In the genomic region with DNA sequence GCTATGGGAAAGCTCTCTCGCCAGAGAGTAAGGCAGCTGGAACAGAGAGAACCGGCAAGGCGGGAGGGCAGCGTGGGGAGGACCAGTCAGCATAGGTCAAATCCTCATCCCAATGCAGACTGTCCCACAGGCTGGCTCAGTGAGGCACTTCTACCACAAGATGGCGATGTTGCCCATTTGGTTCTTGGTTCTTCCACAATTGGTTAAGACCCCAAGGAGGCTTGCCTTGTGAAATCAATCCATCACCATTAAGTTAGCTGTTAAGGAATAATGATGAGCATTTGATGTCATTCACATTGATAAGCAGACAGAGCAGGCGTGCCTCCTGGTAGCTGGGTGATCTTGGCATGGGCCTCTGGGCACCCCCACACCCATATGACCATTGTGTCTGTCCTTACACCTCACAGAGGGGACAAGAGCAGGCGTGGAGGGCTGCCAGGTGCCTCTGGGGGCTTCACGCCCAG, we compare ENCODE assay signal across 8 cellular contexts. TPM values are rescaled to one million over a fixed set of nuclear protein-coding genes. Genes with fewer than 3 reads are reported as not detected.
DNase-seq lines count a peak whose midpoint lies in the region; ATAC-seq and TF ChIP-seq lines count a peak whose summit lies in the region.

No MANE protein-coding gene starts in this region.

- no peaks in the 10 kb centered on the region for H3K4me1 Mint-ChIP-seq in Calu3 (ENCODE audit: low read depth, unreplicated experiment)
- no peaks in the 10 kb centered on the region for H3K4me1 Mint-ChIP-seq in activated naive CD8-positive, alpha-beta T cell treated with anti-CD3 and anti-CD28 coated beads for 36 hours

- no TSS peak for BruUV-seq in Calu3 (replicated peaks; lab: Mats Ljungman, UMichigan)

- peak; percentile 42 for TF ChIP-seq CTCF in Calu3 (IDR thresholded peaks at IDR 0.05; ENCODE audit: unreplicated experiment)

- intact Hi-C loops in Calu3 (cut with micrococcal nuclease; ENCODE audit: unreplicated experiment) (loop anchor here (1.0 to 5.0 kb wide), 2 partner anchors 164 to 220 kb away; no protein-coding TSS in a partner anchor), cardiac septum (cut with DNase I) (loop anchor here (5.0 kb wide), 1 partner anchor 165 kb away; the partner anchor contains the start of gene CST9), posterior vena cava (cut with DNase I) (loop anchor here in 1 of 2 donors (5.0 kb wide), 1 partner anchor 165 kb away; the partner anchor contains the start of gene CST9)

- H3K4me3 Mint-ChIP-seq in Calu3 (ENCODE audit: low read depth, unreplicated experiment) = no peak overlapping the region
- no peak overlapping the region for H3K4me3 Mint-ChIP-seq in activated naive CD8-positive, alpha-beta T cell treated with anti-CD3 and anti-CD28 coated beads for 36 hours

- CTCF ChIA-PET in Calu3 (lab: Charles Lee) = interaction anchor here (0.7 kb wide), 1 partner anchor 83 kb away, joined by 3 read pairs; no protein-coding TSS in a partner anchor

- no peaks in the 10 kb centered on the region for H3K36me3 Mint-ChIP-seq in Calu3 (ENCODE audit: insufficient read depth, unreplicated experiment)
- no peaks in the 10 kb centered on the region for H3K36me3 Mint-ChIP-seq in activated naive CD8-positive, alpha-beta T cell treated with anti-CD3 and anti-CD28 coated beads for 36 hours

- no peaks in the 10 kb centered on the region for H3K27me3 Mint-ChIP-seq in Calu3 (ENCODE audit: unreplicated experiment)
- H3K27me3 Mint-ChIP-seq in activated naive CD8-positive, alpha-beta T cell treated with anti-CD3 and anti-CD28 coated beads for 36 hours = no peaks in the 10 kb centered on the region

- DNase-seq in Calu3 = peak; percentile 45
- DNase-seq in LHCN-M2 (ENCODE audit: low read depth) = peak; percentile 68
- DNase-seq in SK-MEL-5 (ENCODE audit: low read depth, low spot score) = peak; percentile 89
- DNase-seq in activated naive CD8-positive, alpha-beta T cell treated with anti-CD3 and anti-CD28 coated beads for 36 hours = peak; percentile 56
- peak; percentile 79 for DNase-seq in cardiac septum (ENCODE audit: low spot score)
- DNase-seq in posterior vena cava (ENCODE audit: low spot score) = peak; percentile 77

- in situ Hi-C loops in SK-MEL-5 (cut with HindIII; ENCODE audit: low pct_unique_long_range_greater_than_20kb, low sequenced_read_pairs) = no loop called here

- ATAC-seq in GM19468 (IDR thresholded peaks at IDR 0.05; ENCODE audit: extremely low read depth, unreplicated experiment) (peak; percentile 47), GM19324 (IDR thresholded peaks at IDR 0.05; ENCODE audit: low FRiP score, unreplicated experiment) (no peak)

- H3K9me3 Mint-ChIP-seq in Calu3 (ENCODE audit: low read depth, unreplicated experiment) = no peaks in the 10 kb centered on the region
- no peaks in the 10 kb centered on the region for H3K9me3 Mint-ChIP-seq in activated naive CD8-positive, alpha-beta T cell treated with anti-CD3 and anti-CD28 coated beads for 36 hours

- H3K27ac Mint-ChIP-seq in Calu3 (ENCODE audit: unreplicated experiment) = no peak overlapping the region
- no peak overlapping the region for H3K27ac Mint-ChIP-seq in activated naive CD8-positive, alpha-beta T cell treated with anti-CD3 and anti-CD28 coated beads for 36 hours

RNA-seq across cellular contexts. Expression of gene CSTL1, which starts 2.4 kb away (rescaled TPM):
- total RNA-seq in Calu3 (2022) (not detected in 2 replicates), LHCN-M2 (2014; rRNA removed) (not detected in 2 replicates), cardiac septum (not detected), posterior vena cava (not detected)
- not detected for polyA plus RNA-seq in LHCN-M2 (2012)
- total RNA-seq in SK-MEL-5 (2014; rRNA removed; shearing (Covaris generic)) = not detected in 2 replicates
- polyA plus RNA-seq in SK-MEL-5 (2015; cell fraction: cytosol; rRNA removed) = not detected in 2 replicates
- polyA plus RNA-seq in SK-MEL-5 (2015; cell fraction: nucleus; rRNA removed) = not detected in 2 replicates
- total RNA-seq in activated naive CD8-positive, alpha-beta T cell treated with anti-CD3 and anti-CD28 coated beads for 36 hours = not detected

RNA-seq across cellular contexts. Expression of gene CST11, which starts 10.8 kb away (rescaled TPM):
- not detected in 2 replicates for total RNA-seq in Calu3 (2022)
- total RNA-seq in LHCN-M2 (2014; rRNA removed) = not detected in 2 replicates
- not detected for polyA plus RNA-seq in LHCN-M2 (2012)
- not detected in 2 replicates for total RNA-seq in SK-MEL-5 (2014; rRNA removed; shearing (Covaris generic))
- not detected in 2 replicates for polyA plus RNA-seq in SK-MEL-5 (2015; cell fraction: cytosol; rRNA removed)
- not detected in 2 replicates for polyA plus RNA-seq in SK-MEL-5 (2015; cell fraction: nucleus; rRNA removed)
- total RNA-seq in activated naive CD8-positive, alpha-beta T cell treated with anti-CD3 and anti-CD28 coated beads for 36 hours = not detected
- total RNA-seq in cardiac septum = not detected
- total RNA-seq in posterior vena cava = not detected

RNA-seq across cellular contexts. Expression of gene NAPB, which starts 20.6 kb away (rescaled TPM):
- total RNA-seq in Calu3 (2022) (4.6 and 4.8 TPM in 2 replicates), LHCN-M2 (2014; rRNA removed) (12.8 and 14.2 TPM in 2 replicates), cardiac septum (6.1 TPM), posterior vena cava (10 to 100 TPM in 1 of 2 donors, 1 to 10 TPM in 1; 9.9 to 11.0 TPM)
- 3.8 TPM for polyA plus RNA-seq in LHCN-M2 (2012)
- 9.4 and 13.1 TPM in 2 replicates for total RNA-seq in SK-MEL-5 (2014; rRNA removed; shearing (Covaris generic))
- polyA plus RNA-seq in SK-MEL-5 (2015; cell fraction: cytosol; rRNA removed) = 6.8 and 7.7 TPM in 2 replicates
- 66.1 and 74.1 TPM in 2 replicates for polyA plus RNA-seq in SK-MEL-5 (2015; cell fraction: nucleus; rRNA removed)
- 1 to 10 TPM; 6.7 to 7.2 TPM for total RNA-seq in activated naive CD8-positive, alpha-beta T cell treated with anti-CD3 and anti-CD28 coated beads for 36 hours

RNA-seq across cellular contexts. Expression of gene CST8, which starts 49.0 kb away (rescaled TPM):
- not detected in 2 replicates for total RNA-seq in Calu3 (2022)
- total RNA-seq in LHCN-M2 (2014; rRNA removed) = not detected in 2 replicates
- not detected for polyA plus RNA-seq in LHCN-M2 (2012)
- not detected in 2 replicates for total RNA-seq in SK-MEL-5 (2014; rRNA removed; shearing (Covaris generic))
- polyA plus RNA-seq in SK-MEL-5 (2015; cell fraction: cytosol; rRNA removed) = not detected in 2 replicates
- not detected in 2 replicates for polyA plus RNA-seq in SK-MEL-5 (2015; cell fraction: nucleus; rRNA removed)
- not detected for total RNA-seq in activated naive CD8-positive, alpha-beta T cell treated with anti-CD3 and anti-CD28 coated beads for 36 hours
- not detected for total RNA-seq in cardiac septum
- not detected for total RNA-seq in posterior vena cava
